12 cellular contexts compared by ENCODE assay signal in genomic region chr9:87909310-87910041, GRCh38. TPM values are rescaled to one million over a fixed set of nuclear protein-coding genes. Genes with fewer than 3 reads are reported as not detected.
DNase-seq lines count a peak whose midpoint lies in the region; ATAC-seq, FAIRE-seq and TF ChIP-seq lines count a peak whose summit lies in the region.
"Had no signal": no experiment of that assay in that cellular context is flagged by ENCODE, and none has a peak within 500 bp of the region (broad histone marks: within the 10 kb centered on the region; RNA-seq: fewer than 3 reads in every experiment).

No MANE protein-coding gene starts in this region.

- CTCF ChIA-PET in A673 (lab: Charles Lee) (no interaction called here), HepG2 (lab: Yijun Ruan, JAX; ENCODE audit: low intra/inter-chr PET ratio, low total read pairs) (no interaction called here)

- peaks cover 6 to 10% of the 10 kb centered on the region in 2 experiments; a peak in 3 of 4 replicates for H3K4me1 Mint-ChIP-seq in H9
- H3K4me1 Mint-ChIP-seq: CD8-positive, alpha-beta memory T cell; nephron; T-cell had no signal

- TF ChIP-seq CTCF in A673 (conservative IDR thresholded peaks at IDR 0.05; ENCODE audit: low read depth, low read length) (0 out of 2 replicates have a peak, but pooled peaks have one; percentile 14), H9 (conservative IDR thresholded peaks at IDR 0.05) (peak; percentile 23; the same call in 1 of the 3 replicates), HepG2 (CRISPR knock-in tag; IDR thresholded peaks at IDR 0.05) (peak; percentile 55), omental fat pad (IDR thresholded peaks at IDR 0.05) (no peak)

- H3K4me1 ChIP-seq in A673 (ENCODE audit: insufficient read depth, low read length, poor library complexity, severe bottlenecking) (no peaks in the 10 kb centered on the region), H9 (ENCODE audit: insufficient read depth, low read length) (no peaks in the 10 kb centered on the region), HepG2 (ENCODE audit: insufficient read depth, low read length) (no peaks in the 10 kb centered on the region)

- no peak overlapping the region for H4K91ac ChIP-seq in H9 (ENCODE audit: insufficient read length, low read depth, low read length)

- no peak overlapping the region for H4K5ac ChIP-seq in H9 (ENCODE audit: insufficient read length, low read depth, low read length)

- H3K9ac ChIP-seq in H9 (ENCODE audit: extremely low read depth, insufficient read length, low read length): no peak overlapping the region
- no peak overlapping the region for H3K9ac ChIP-seq in HepG2 (ENCODE audit: insufficient read depth, low read depth, low read length)

- ATAC-seq in HepG2: peak; percentile 82
- no peak for ATAC-seq in omental fat pad (ENCODE audit: low FRiP score)

- no peak overlapping the region for H4K8ac ChIP-seq in H9 (replicated peaks; ENCODE audit: insufficient read length, low read depth, low read length)

- H2BK120ac ChIP-seq in H9 (ENCODE audit: low read depth, low read length, poor library complexity, severe bottlenecking): no peak overlapping the region

- peak overlapping the region in 1 of 3 experiments; percentile 45; a peak in 2 of 7 replicates for H3K27ac Mint-ChIP-seq in H9
- H3K27ac Mint-ChIP-seq: CD8-positive, alpha-beta memory T cell; nephron; T-cell had no signal

- no peak overlapping the region; a peak in 1 of 5 replicates for H3K4me3 Mint-ChIP-seq in H9
- H3K4me3 Mint-ChIP-seq: CD8-positive, alpha-beta memory T cell; nephron; T-cell had no signal

- DNase-seq in A673 (ENCODE audit: low spot score): no peak
- DNase-seq in H9: peak; percentile 64
- DNase-seq in RCC 7860 (ENCODE audit: low spot score): peak; percentile 66
- DNase-seq in HepG2 (ENCODE audit: low spot score): peak; percentile 40
- DNase-seq in omental fat pad (ENCODE audit: low spot score): no peak
- no peak for DNase-seq in anterior cingulate cortex (lab: John Stamatoyannopoulos, UW)
- no peak for DNase-seq in SKM-1 (lab: John Stamatoyannopoulos, UW; ENCODE audit: unreplicated experiment)
- DNase-seq in amniotic stem cell (lab: John Stamatoyannopoulos, UW): no peak
- DNase-seq: CD8-positive, alpha-beta memory T cell; IMR-90; T-cell had no signal

- H3K23ac ChIP-seq in H9 (ENCODE audit: insufficient read length, low read depth, low read length): no peak overlapping the region

- in situ Hi-C loops in HepG2 (cut with HindIII; ENCODE audit: extremely low pct_ligation_motif_present, low pct_unique_long_range_greater_than_20kb): no loop called here

- no peaks in the 10 kb centered on the region for H3K23me2 ChIP-seq in H9 (ENCODE audit: insufficient read length, low read depth, low read length, poor library complexity, severe bottlenecking)

- peaks cover 0 to 2% (median 0%) of the 10 kb centered on the region in 3 experiments; a peak in 1 of 7 replicates for H3K36me3 Mint-ChIP-seq in H9 (ENCODE audit: insufficient read depth in 1 of 3, low read depth in 3 of 3)
- H3K36me3 Mint-ChIP-seq: CD8-positive, alpha-beta memory T cell; T-cell had no signal

- H3K9me3 ChIP-seq in A673 (ENCODE audit: low read depth, low read length, poor library complexity, severe bottlenecking) (no peaks in the 10 kb centered on the region), H9 (ENCODE audit: control insufficient read depth, low read depth, low read length) (no peaks in the 10 kb centered on the region), HepG2 (ENCODE audit: low read length) (no peaks in the 10 kb centered on the region)

- H3K79me2 ChIP-seq in H9 (ENCODE audit: insufficient read depth, low read length) (no peaks in the 10 kb centered on the region), HepG2 (ENCODE audit: insufficient read depth, low read length) (no peaks in the 10 kb centered on the region)

- no peak overlapping the region for H2AK5ac ChIP-seq in H9 (ENCODE audit: insufficient read length, low read length)

- H2BK20ac ChIP-seq in H9 (ENCODE audit: low read depth, low read length, poor library complexity, severe bottlenecking): no peak overlapping the region

- H2BK5ac ChIP-seq in H9 (ENCODE audit: insufficient read length, low read length): no peak overlapping the region

- no peak overlapping the region for H2AFZ ChIP-seq in H9 (ENCODE audit: low read length)
- no peak overlapping the region for H2AFZ ChIP-seq in HepG2 (ENCODE audit: low read length)

- no peaks in the 10 kb centered on the region for H3K36me3 ChIP-seq in A673 (ENCODE audit: insufficient read depth, low read length, poor library complexity, severe bottlenecking)
- H3K36me3 ChIP-seq in HepG2 (replicated peaks in 1 of 2; ENCODE audit: control insufficient read depth in 1 of 2, insufficient read depth in 2 of 2, low read length in 2 of 2): no peaks in the 10 kb centered on the region

- H4K20me1 ChIP-seq in H9 (ENCODE audit: control insufficient read depth, insufficient read depth, insufficient read length) (no peaks in the 10 kb centered on the region), HepG2 (ENCODE audit: insufficient read depth, low read length) (no peaks in the 10 kb centered on the region)

- BruUV-seq in A673 (replicated peaks; lab: Mats Ljungman, UMichigan) (no TSS peak), HepG2 (replicated peaks; lab: Mats Ljungman, UMichigan) (no TSS peak)

- H3K27ac ChIP-seq in A673 (ENCODE audit: low read depth, low read length, poor library complexity, severe bottlenecking) (no peak overlapping the region), H9 (ENCODE audit: insufficient read length, low read depth, low read length) (no peak overlapping the region), HepG2 (ENCODE audit: extremely low read length, insufficient read depth, low read length) (no peak overlapping the region)

- TF ChIP-seq POLR2A in HepG2 (IDR thresholded peaks at IDR 0.05; ENCODE audit: insufficient read depth in 1 of 2, low read depth in 2 of 2, low read length in 2 of 2): no peak

- intact Hi-C loops in A673 (cut with micrococcal nuclease; ENCODE audit: unreplicated experiment): no loop called here
- intact Hi-C loops in HepG2 (cut with micrococcal nuclease; ENCODE audit: unreplicated experiment): no loop called here

- H3K79me1 ChIP-seq in H9 (ENCODE audit: insufficient read depth, low read depth, low read length, poor library complexity, severe bottlenecking): no peaks in the 10 kb centered on the region

- no peak overlapping the region for H3K14ac ChIP-seq in H9 (ENCODE audit: insufficient read depth, low read length)

- H2BK12ac ChIP-seq in H9 (ENCODE audit: insufficient read length, low read depth, low read length): no peak overlapping the region

- H3T11ph ChIP-seq in H9 (ENCODE audit: low read length): no peak overlapping the region

- FAIRE-seq in RCC 7860 (lab: Jason Lieb, UNC): peak; percentile 5
- no peak for FAIRE-seq in HepG2 (lab: Jason Lieb, UNC)

- H3K4me3 ChIP-seq in A673 (ENCODE audit: low read depth, low read length, poor library complexity, severe bottlenecking) (no peak overlapping the region), HepG2 (replicated peaks in 1 of 3; ENCODE audit: insufficient read depth in 1 of 3, low read depth in 2 of 3, low read length in 3 of 3) (no peak overlapping the region)

- no peak overlapping the region for H2BK15ac ChIP-seq in H9 (ENCODE audit: low read depth, low read length)

- H3K27me3 ChIP-seq in A673 (replicated peaks; ENCODE audit: insufficient read depth, low read depth, low read length, poor library complexity) (no peaks in the 10 kb centered on the region), H9 (ENCODE audit: insufficient read depth, low read length) (no peaks in the 10 kb centered on the region), HepG2 (ENCODE audit: control insufficient read depth in 1 of 2, insufficient read depth in 2 of 2, low read length in 2 of 2) (no peaks in the 10 kb centered on the region)

- H3K56ac ChIP-seq in H9 (ENCODE audit: insufficient read length, low read depth, low read length): no peak overlapping the region

- peaks cover 5% of the 10 kb centered on the region for H3K27me3 Mint-ChIP-seq in H9 (ENCODE audit: low read depth)

- peaks cover 9 to 11% of the 10 kb centered on the region in 2 experiments; a peak in 4 of 5 replicates for H3K9me3 Mint-ChIP-seq in H9
- H3K9me3 Mint-ChIP-seq: nephron had no signal

- POLR2A ChIA-PET in A673 (lab: Charles Lee; ENCODE audit: low non-redundant PET): no interaction called here
- POLR2A ChIA-PET in HepG2 (lab: Yijun Ruan, JAX): no interaction called here

- H3K4me2 ChIP-seq in H9 (ENCODE audit: insufficient read depth, insufficient read length, low read length) (no peak overlapping the region), HepG2 (ENCODE audit: low read depth, low read length) (no peak overlapping the region)

- WGBS in H9 (ENCODE audit: extremely low coverage, insufficient read length, low lambda C conversion rate): no CpG with 5 or more reads among the region's 20 CpGs
- 61% methylated on average over 20 of the region's 20 CpGs for WGBS in HepG2 (ENCODE audit: low lambda C conversion rate)

- H3K4ac ChIP-seq in H9 (ENCODE audit: low read depth, low read length): no peak overlapping the region

- no peak overlapping the region for H3K18ac ChIP-seq in H9 (ENCODE audit: insufficient read length, low read depth, low read length)

- TF ChIP-seq RAD21 in HepG2 (CRISPR knock-in tag; IDR thresholded peaks at IDR 0.05): no peak

- TF ChIP-seq EP300 in HepG2 (IDR thresholded peaks at IDR 0.05; ENCODE audit: low read depth in 2 of 2, low read length in 2 of 2): no peak
- no peak for TF ChIP-seq EP300 in HepG2 (CRISPR knock-in tag; IDR thresholded peaks at IDR 0.05; ENCODE audit: borderline replicate concordance)

RNA-seq across cellular contexts. Expression of gene SPATA31C1, which starts 8.3 kb away (rescaled TPM):
- total RNA-seq in A673 (2021) (not detected in 2 replicates), H9 (2021) (0.15 TPM in 2 replicates), HepG2 (2016; rRNA removed; fragmentation: Illumina TruSeq; extraction: Trizol) (not detected in 2 replicates), omental fat pad (not detected)
- total RNA-seq in HepG2 (2016; cell fraction: cytosol; rRNA removed; fragmentation: Illumina TruSeq; extraction: Trizol; ENCODE audit: low read depth): not detected in 2 replicates
- total RNA-seq in HepG2 (2016; cell fraction: insoluble cytoplasmic fraction; rRNA removed; fragmentation: Illumina TruSeq; extraction: Trizol): not detected in 2 replicates
- total RNA-seq in HepG2 (2016; cell fraction: membrane; rRNA removed; fragmentation: Illumina TruSeq; extraction: Trizol): not detected in 2 replicates
- not detected in 2 replicates for total RNA-seq in HepG2 (2016; cell fraction: nucleus; rRNA removed; fragmentation: Illumina TruSeq; extraction: Trizol)
- polyA plus RNA-seq in HepG2 (2011; rRNA removed): not detected in 2 replicates
- not detected in 2 replicates for polyA plus RNA-seq in HepG2 (2011; cell fraction: cytosol; rRNA removed)
- not detected in 2 replicates for polyA plus RNA-seq in HepG2 (2011; cell fraction: nucleus; rRNA removed)
- not detected in 2 replicates for polyA plus RNA-seq in HepG2 (2012)
- not detected in 2 replicates for polyA plus RNA-seq in HepG2 (2016; cell fraction: cytosol; fragmentation: Illumina TruSeq; extraction: Trizol; ENCODE audit: low read depth)
- polyA plus RNA-seq in HepG2 (2016; cell fraction: insoluble cytoplasmic fraction; fragmentation: Illumina TruSeq; extraction: Trizol; ENCODE audit: low read depth): not detected in 2 replicates
- not detected in 2 replicates for polyA plus RNA-seq in HepG2 (2016; cell fraction: membrane; fragmentation: Illumina TruSeq; extraction: Trizol; ENCODE audit: low read depth)
- polyA plus RNA-seq in HepG2 (2016; cell fraction: nucleus; fragmentation: Illumina TruSeq; extraction: Trizol; ENCODE audit: insufficient read depth, low read depth): not detected in 2 replicates
- polyA minus RNA-seq in HepG2 (2011; rRNA and poly(A)+ RNA removed; ENCODE audit: low replicate concordance): not detected in 2 replicates
- not detected in 2 replicates for polyA minus RNA-seq in HepG2 (2011; cell fraction: cytosol; rRNA and poly(A)+ RNA removed)
- polyA minus RNA-seq in HepG2 (2011; cell fraction: nucleus; rRNA and poly(A)+ RNA removed): not detected in 2 replicates
- total RNA-seq: CD8-positive, alpha-beta memory T cell; IMR-90; T-cell had no signal
- polyA plus RNA-seq: CD8-positive, alpha-beta memory T cell; IMR-90 had no signal

RNA-seq across cellular contexts. Expression of gene SPATA31E1, which starts 26.8 kb away (rescaled TPM):
- total RNA-seq in A673 (2021): not detected in 2 replicates
- total RNA-seq in H9 (2021): 0.07 and 0.09 TPM in 2 replicates
- not detected in 2 replicates for total RNA-seq in HepG2 (2016; rRNA removed; fragmentation: Illumina TruSeq; extraction: Trizol)
- not detected in 2 replicates for total RNA-seq in HepG2 (2016; cell fraction: cytosol; rRNA removed; fragmentation: Illumina TruSeq; extraction: Trizol; ENCODE audit: low read depth)
- not detected in 2 replicates for total RNA-seq in HepG2 (2016; cell fraction: insoluble cytoplasmic fraction; rRNA removed; fragmentation: Illumina TruSeq; extraction: Trizol)
- total RNA-seq in HepG2 (2016; cell fraction: membrane; rRNA removed; fragmentation: Illumina TruSeq; extraction: Trizol): not detected in 2 replicates
- total RNA-seq in HepG2 (2016; cell fraction: nucleus; rRNA removed; fragmentation: Illumina TruSeq; extraction: Trizol): not detected in 2 replicates
- polyA plus RNA-seq in HepG2 (2011; rRNA removed): not detected in 2 replicates
- not detected in 2 replicates for polyA plus RNA-seq in HepG2 (2011; cell fraction: cytosol; rRNA removed)
- not detected in 2 replicates for polyA plus RNA-seq in HepG2 (2011; cell fraction: nucleus; rRNA removed)
- polyA plus RNA-seq in HepG2 (2012): not detected in 2 replicates
- not detected in 2 replicates for polyA plus RNA-seq in HepG2 (2016; cell fraction: cytosol; fragmentation: Illumina TruSeq; extraction: Trizol; ENCODE audit: low read depth)
- polyA plus RNA-seq in HepG2 (2016; cell fraction: insoluble cytoplasmic fraction; fragmentation: Illumina TruSeq; extraction: Trizol; ENCODE audit: low read depth): not detected in 2 replicates
- polyA plus RNA-seq in HepG2 (2016; cell fraction: membrane; fragmentation: Illumina TruSeq; extraction: Trizol; ENCODE audit: low read depth): not detected in 2 replicates
- polyA plus RNA-seq in HepG2 (2016; cell fraction: nucleus; fragmentation: Illumina TruSeq; extraction: Trizol; ENCODE audit: insufficient read depth, low read depth): not detected in 2 replicates
- 0.05 TPM in 1 of 2 replicates, not detected in the other for polyA minus RNA-seq in HepG2 (2011; rRNA and poly(A)+ RNA removed; ENCODE audit: low replicate concordance)
- not detected in 2 replicates for polyA minus RNA-seq in HepG2 (2011; cell fraction: cytosol; rRNA and poly(A)+ RNA removed)
- not detected in 2 replicates for polyA minus RNA-seq in HepG2 (2011; cell fraction: nucleus; rRNA and poly(A)+ RNA removed)
- not detected for total RNA-seq in omental fat pad
- total RNA-seq: CD8-positive, alpha-beta memory T cell; IMR-90; T-cell had no signal
- polyA plus RNA-seq: CD8-positive, alpha-beta memory T cell had no signal

Comparison
In these comparisons a context has a peak if more than half of its experiments do, and no peak if none do; other contexts are left out.
1. DNase-seq: peak in H9 (single experiment), RCC 7860 (single experiment) and HepG2 (single experiment); none in A673 (single experiment), omental fat pad (single experiment), anterior cingulate cortex (0 of 58), SKM-1 (single experiment) and amniotic stem cell (single experiment).
2. CTCF ChIP-seq: peak in A673 (single experiment), H9 (single experiment) and HepG2 (single experiment); none in omental fat pad (0 of 3).